In genomic region chr2:26174691-26175181, GRCh38 we compare ENCODE assay signal across 15 cellular contexts. TPM values are rescaled to one million over a fixed set of nuclear protein-coding genes. Genes with fewer than 3 reads are reported as not detected.
DNase-seq lines count a peak whose midpoint lies in the region; ATAC-seq and TF ChIP-seq lines count a peak whose summit lies in the region.
"Had no signal": no experiment of that assay in that cellular context is flagged by ENCODE, and none has a peak within 500 bp of the region (broad histone marks: within the 10 kb centered on the region; RNA-seq: fewer than 3 reads in every experiment).

No MANE protein-coding gene starts in this region.

- ATAC-seq in WTC11 (no peak), GM18867 (IDR thresholded peaks at IDR 0.05; ENCODE audit: unreplicated experiment) (no peak)
- ATAC-seq: gastrocnemius medialis had no signal

- CTCF ChIA-PET in WTC11 (lab: Charles Lee) = interaction anchor here (1.1 to 2.5 kb wide), 3 partner anchors 10 to 224 kb away, joined by 3 to 24 read pairs (median 5); no protein-coding TSS in a partner anchor

- peaks cover 0 to 31% (median 24%) of the 10 kb centered on the region in 4 donors for H3K4me1 ChIP-seq in sigmoid colon
- H3K4me1 ChIP-seq in right atrium auricular region = peaks cover 3 to 30% of the 10 kb centered on the region in 2 donors

- TF ChIP-seq CTCF in WTC11 (IDR thresholded peaks at IDR 0.05) (no peak), sigmoid colon (IDR thresholded peaks at IDR 0.05) (no peak), right atrium auricular region (IDR thresholded peaks at IDR 0.05) (no peak)

- no peak for TF ChIP-seq EP300 in sigmoid colon (IDR thresholded peaks at IDR 0.05)

- H3K4me3 ChIP-seq in iPS-18c (ENCODE audit: insufficient read depth, low read depth, low read length) (0 out of 2 replicates have a peak overlapping the region, but pooled peaks have one; percentile 74), sigmoid colon (no peak overlapping the region), right atrium auricular region (no peak overlapping the region)
- H3K4me3 ChIP-seq: gastrocnemius medialis had no signal

- no peak overlapping the region for H3K27ac ChIP-seq in sigmoid colon
- no peak overlapping the region for H3K27ac ChIP-seq in right atrium auricular region
- H3K27ac ChIP-seq: gastrocnemius medialis had no signal

- WGBS in sigmoid colon, 2 donors = 83 to 84% methylated on average over 6 of the region's 6 CpGs

- no peaks in the 10 kb centered on the region for H3K9me3 Mint-ChIP-seq in activated CD4-positive, alpha-beta T cell treated with anti-CD3 and anti-CD28 coated beads, Interleukin-2, amount 10 ng/mL, durations not matched to agents 24 days and 14 days
- H3K9me3 Mint-ChIP-seq in WTC11 = no peaks in the 10 kb centered on the region

- H3K36me3 ChIP-seq in sigmoid colon = no peaks in the 10 kb centered on the region
- no peaks in the 10 kb centered on the region for H3K36me3 ChIP-seq in right atrium auricular region
- H3K36me3 ChIP-seq: gastrocnemius medialis had no signal

- peaks cover 2% of the 10 kb centered on the region for H3K9me3 ChIP-seq in iPS-18c (ENCODE audit: control insufficient read depth, insufficient read depth, low read length)
- H3K9me3 ChIP-seq in sigmoid colon = no peaks in the 10 kb centered on the region
- no peaks in the 10 kb centered on the region for H3K9me3 ChIP-seq in right atrium auricular region
- H3K9me3 ChIP-seq: gastrocnemius medialis had no signal

- TF ChIP-seq POLR2A in sigmoid colon (IDR thresholded peaks at IDR 0.05) = no peak

- DNase-seq in activated CD4-positive, alpha-beta T cell treated with anti-CD3 and anti-CD28 coated beads, Interleukin-2, amount 10 ng/mL, durations not matched to agents 24 days and 14 days = no peak
- no peak for DNase-seq in activated CD4-positive, alpha-beta T cell treated with anti-CD3 and anti-CD28 coated beads, Interleukin-2, amount 50 U/mL, for 4 hours
- DNase-seq in WTC11 (ENCODE audit: low spot score) (no peak), sigmoid colon (peak; percentile 32), right atrium auricular region (ENCODE audit: low spot score) (no peak)
- no peak for DNase-seq in effector CD8-positive, alpha-beta T cell (lab: John Stamatoyannopoulos, UW)
- DNase-seq: amniotic stem cell; DMS53; effector memory CD4-positive, alpha-beta T cell; gastrocnemius medialis; NCI-H446 treated with DMSO at 0.1 percent for 48 hours; stimulated activated CD4-positive, alpha-beta T cell treated with anti-CD3 and anti-CD28 coated beads, Interleukin-1b, Interleukin-23, amount 100 ng/mL, for 48 hours; T1000 had no signal

- H3K27me3 ChIP-seq in sigmoid colon (peaks cover 20 to 45% (median 41%) of the 10 kb centered on the region in 3 donors), right atrium auricular region (peaks cover 3 to 15% of the 10 kb centered on the region in 2 donors)

- H3K27me3 Mint-ChIP-seq in activated CD4-positive, alpha-beta T cell treated with anti-CD3 and anti-CD28 coated beads, Interleukin-2, amount 10 ng/mL, durations not matched to agents 24 days and 14 days = peaks cover 48% of the 10 kb centered on the region
- peaks cover 11% of the 10 kb centered on the region for H3K27me3 Mint-ChIP-seq in WTC11 (ENCODE audit: low read depth)

- H3K36me3 Mint-ChIP-seq in activated CD4-positive, alpha-beta T cell treated with anti-CD3 and anti-CD28 coated beads, Interleukin-2, amount 10 ng/mL, durations not matched to agents 24 days and 14 days (ENCODE audit: low read depth) = peaks cover 3% of the 10 kb centered on the region
- no peaks in the 10 kb centered on the region for H3K36me3 Mint-ChIP-seq in WTC11

- H3K27ac Mint-ChIP-seq in activated CD4-positive, alpha-beta T cell treated with anti-CD3 and anti-CD28 coated beads, Interleukin-2, amount 10 ng/mL, durations not matched to agents 24 days and 14 days = no peak overlapping the region
- H3K27ac Mint-ChIP-seq in WTC11 = no peak overlapping the region

- H3K4me1 Mint-ChIP-seq in activated CD4-positive, alpha-beta T cell treated with anti-CD3 and anti-CD28 coated beads, Interleukin-2, amount 10 ng/mL, durations not matched to agents 24 days and 14 days = peaks cover 15% of the 10 kb centered on the region
- peaks cover 12% of the 10 kb centered on the region for H3K4me1 Mint-ChIP-seq in WTC11

- POLR2A ChIA-PET in WTC11 (lab: Charles Lee) = no interaction called here

- intact Hi-C loops in activated CD4-positive, alpha-beta T cell treated with anti-CD3 and anti-CD28 coated beads, Interleukin-2, amount 10 ng/mL, durations not matched to agents 24 days and 14 days (cut with micrococcal nuclease) = loop anchor here (5.0 kb wide), 1 partner anchor 158 kb away; no protein-coding TSS in a partner anchor
- intact Hi-C loops in sigmoid colon (cut with DNase I) = no loop called here

- H3K4me3 Mint-ChIP-seq in activated CD4-positive, alpha-beta T cell treated with anti-CD3 and anti-CD28 coated beads, Interleukin-2, amount 10 ng/mL, durations not matched to agents 24 days and 14 days = peak overlapping the region; percentile 68
- H3K4me3 Mint-ChIP-seq in WTC11 = peak overlapping the region; percentile 73

TF ChIP-seq in WTC11, 78 proteins besides CTCF, POLR2A, EP300 and RAD21:
- TF ChIP-seq NR3C1 (CRISPR knock-in tag; conservative IDR thresholded peaks at IDR 0.05; ENCODE audit: low read depth) (no peak), ELF4 (CRISPR knock-in tag; IDR thresholded peaks at IDR 0.05; ENCODE audit: low read depth) (no peak), GRHL2 (CRISPR knock-in tag; IDR thresholded peaks at IDR 0.05; ENCODE audit: insufficient replicate concordance, severe bottlenecking) (no peak), SMAD3 (CRISPR knock-in tag; IDR thresholded peaks at IDR 0.05; ENCODE audit: borderline replicate concordance) (no peak), CBFB (CRISPR knock-in tag; IDR thresholded peaks at IDR 0.05; ENCODE audit: low read depth) (no peak), SP1 (CRISPR knock-in tag; conservative IDR thresholded peaks at IDR 0.05) (no peak), FOXK1 (CRISPR knock-in tag; IDR thresholded peaks at IDR 0.05) (no peak), ZNF423 (CRISPR knock-in tag; IDR thresholded peaks at IDR 0.05) (no peak), ZNF138 (CRISPR knock-in tag; conservative IDR thresholded peaks at IDR 0.05) (no peak), ZNF263 (CRISPR knock-in tag; IDR thresholded peaks at IDR 0.05; ENCODE audit: low read depth) (no peak), PREB (CRISPR knock-in tag; IDR thresholded peaks at IDR 0.05; ENCODE audit: borderline replicate concordance) (no peak), TCF7 (CRISPR knock-in tag; IDR thresholded peaks at IDR 0.05; ENCODE audit: low read depth) (no peak)
- TF ChIP-seq, protein P1, sequence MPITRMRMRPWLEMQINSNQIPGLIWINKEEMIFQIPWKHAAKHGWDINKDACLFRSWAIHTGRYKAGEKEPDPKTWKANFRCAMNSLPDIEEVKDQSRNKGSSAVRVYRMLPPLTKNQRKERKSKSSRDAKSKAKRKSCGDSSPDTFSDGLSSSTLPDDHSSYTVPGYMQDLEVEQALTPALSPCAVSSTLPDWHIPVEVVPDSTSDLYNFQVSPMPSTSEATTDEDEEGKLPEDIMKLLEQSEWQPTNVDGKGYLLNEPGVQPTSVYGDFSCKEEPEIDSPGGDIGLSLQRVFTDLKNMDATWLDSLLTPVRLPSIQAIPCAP (CRISPR knock-in tag; IDR thresholded peaks at IDR 0.05) = no peak

RNA-seq across cellular contexts. Expression of gene GAREM2, which starts 1.8 kb away (rescaled TPM):
- total RNA-seq in activated CD4-positive, alpha-beta T cell treated with anti-CD3 and anti-CD28 coated beads, Interleukin-2, amount 10 ng/mL, durations not matched to agents 24 days and 14 days = 7.9 and 8.2 TPM in 2 replicates
- total RNA-seq in WTC11 (2021) (17.4 to 18.9 TPM (median 17.6 TPM) in 3 replicates), sigmoid colon (1 to 10 TPM; 1.1 to 4.4 (median 2.1) TPM), right atrium auricular region (10 to 100 TPM in 1 of 2 donors, 1 to 10 TPM in 1; 3.0 to 48.4 TPM)
- 10 to 100 TPM in 1 of 3 donors, 1 to 10 TPM in 2; 2.1 to 11.6 (median 2.4) TPM for polyA plus RNA-seq in sigmoid colon
